24 cellular contexts compared by ENCODE assay signal in genomic region chr4:164790249-164790648, GRCh38. TPM values are rescaled to one million over a fixed set of nuclear protein-coding genes. Genes with fewer than 3 reads are reported as not detected.
DNase-seq lines count a peak whose midpoint lies in the region; FAIRE-seq and TF ChIP-seq lines count a peak whose summit lies in the region.
"Had no signal": no experiment of that assay in that cellular context is flagged by ENCODE, and none has a peak within 500 bp of the region (broad histone marks: within the 10 kb centered on the region; RNA-seq: fewer than 3 reads in every experiment).

No MANE protein-coding gene starts in this region.

- H3K4me3 Mint-ChIP-seq in chondrocyte (ENCODE audit: unreplicated experiment): no peak overlapping the region
- H3K4me3 Mint-ChIP-seq: CD14-positive monocyte; CD4-positive, alpha-beta memory T cell; GM23338; H9; HFFc6 had no signal

- no peaks in the 10 kb centered on the region for H3K36me3 Mint-ChIP-seq in chondrocyte (ENCODE audit: low read depth)
- H3K36me3 Mint-ChIP-seq: CD14-positive monocyte; CD4-positive, alpha-beta memory T cell had no signal

- POLR2A ChIA-PET in HEK293T (lab: Yijun Ruan, JAX): no interaction called here

- peaks cover 6% of the 10 kb centered on the region for H3K27me3 Mint-ChIP-seq in chondrocyte (ENCODE audit: low read depth)

- peaks cover 6% of the 10 kb centered on the region for H3K9me3 Mint-ChIP-seq in chondrocyte (ENCODE audit: low read depth)
- H3K9me3 Mint-ChIP-seq: CD14-positive monocyte had no signal

- TF ChIP-seq CTCF in kidney (IDR thresholded peaks at IDR 0.05; ENCODE audit: borderline replicate concordance, extremely low read depth, insufficient read depth) (no peak), chondrocyte (IDR thresholded peaks at IDR 0.05) (no peak)

- H3K4me1 ChIP-seq in kidney (ENCODE audit: control insufficient read depth in 1 of 2, insufficient read depth in 1 of 2, low read depth in 1 of 2, low read length in 2 of 2): no peaks in the 10 kb centered on the region
- H3K4me1 ChIP-seq: A549; BE2C; BLaER1 treated with 17β-estradiol and CSF1 and Interleukin-3, amounts not matched to agents 10 nM and 100 nM had no signal

- intact Hi-C loops in kidney (cut with DNase I): no loop called here

- no peak overlapping the region for H3K27ac ChIP-seq in kidney (ENCODE audit: low read depth in 2 of 2, low read length in 2 of 2)
- H3K27ac ChIP-seq: A549; BLaER1 treated with 17β-estradiol and CSF1 and Interleukin-3, amounts not matched to agents 10 nM and 100 nM had no signal

- no peak overlapping the region for H3K9ac ChIP-seq in kidney (ENCODE audit: low read length in 2 of 2)
- H3K9ac ChIP-seq: BLaER1 treated with 17β-estradiol and CSF1 and Interleukin-3, amounts not matched to agents 10 nM and 100 nM had no signal

- H3K9me3 ChIP-seq in kidney (ENCODE audit: control insufficient read depth in 1 of 2, low read length in 2 of 2): no peaks in the 10 kb centered on the region
- H3K9me3 ChIP-seq: A549; BE2C; BLaER1 treated with 17β-estradiol and CSF1 and Interleukin-3, amounts not matched to agents 10 nM and 100 nM had no signal

- no peak for DNase-seq in HEK293T (ENCODE audit: extremely low spot score)
- DNase-seq in kidney: no peak
- no peak for DNase-seq in chondrocyte (ENCODE audit: low spot score)
- no peak for DNase-seq in DMS114 treated with DMSO at 0.1 percent for 48 hours (lab: John Stamatoyannopoulos, UW; ENCODE audit: unreplicated experiment)
- DNase-seq in activated CD8-positive, alpha-beta memory T cell treated with anti-CD3 and anti-CD28 coated beads, Interleukin-2, amount 50 U/mL, for 48 hours: no peak
- DNase-seq: 8988T; ACHN; AML-193; BE2C; Calu3; CD4-positive, alpha-beta memory T cell; COR-L47; DMS153; DND-41; GDM1; H9; HFFc6 had no signal

- FAIRE-seq in colon (lab: Jason Lieb, UNC): peak; percentile 65
- FAIRE-seq in kidney (lab: Jason Lieb, UNC): peak; percentile 11
- FAIRE-seq: A549, GM12878, GM18507 had no signal

- no peak overlapping the region for H3K4me3 ChIP-seq in kidney (ENCODE audit: low read length in 2 of 2)
- H3K4me3 ChIP-seq: A549; BLaER1 treated with 17β-estradiol and CSF1 and Interleukin-3, amounts not matched to agents 10 nM and 100 nM; GM12878; GM23338 had no signal

- H3K27ac Mint-ChIP-seq in chondrocyte (ENCODE audit: unreplicated experiment): no peak overlapping the region
- H3K27ac Mint-ChIP-seq: CD14-positive monocyte; CD4-positive, alpha-beta memory T cell; HFFc6 had no signal

- CTCF ChIA-PET in HEK293T (lab: Yijun Ruan, JAX): no interaction called here

- H3K4me1 Mint-ChIP-seq in chondrocyte (ENCODE audit: low read depth): no peaks in the 10 kb centered on the region
- H3K4me1 Mint-ChIP-seq: CD14-positive monocyte; CD4-positive, alpha-beta memory T cell had no signal

- no peaks in the 10 kb centered on the region for H3K36me3 ChIP-seq in kidney (ENCODE audit: control insufficient read depth in 1 of 2, insufficient read depth in 2 of 2, low read length in 2 of 2)
- H3K36me3 ChIP-seq: BE2C; BLaER1 treated with 17β-estradiol and CSF1 and Interleukin-3, amounts not matched to agents 10 nM and 100 nM had no signal

TF ChIP-seq in HEK293T, 16 proteins besides CTCF, POLR2A, EP300 and RAD21:
- TF ChIP-seq PKNOX1 (IDR thresholded peaks at IDR 0.05) (peak; percentile 66), FOXK2 (IDR thresholded peaks at IDR 0.05) (no peak), L3MBTL2 (conservative IDR thresholded peaks at IDR 0.05) (no peak), FOXA1 (IDR thresholded peaks at IDR 0.05) (no peak)

RNA-seq across cellular contexts. Expression of gene SMIM31, which starts 36.3 kb away (rescaled TPM):
- total RNA-seq in kidney: not detected
- polyA plus RNA-seq in kidney (ENCODE audit: insufficient read depth, low read depth, low replicate concordance): not detected
- total RNA-seq in chondrocyte: not detected in 3 replicates
- total RNA-seq: CD4-positive, alpha-beta memory T cell; GM12878; GM23338; H9; HFFc6 had no signal
- polyA plus RNA-seq: CD14-positive monocyte; CD4-positive, alpha-beta memory T cell; GM12878; GM23338 had no signal
